In genomic region chr11:104843150-104843837, GRCh38 we compare ENCODE assay signal across 22 cellular contexts. TPM values are rescaled to one million over a fixed set of nuclear protein-coding genes. Genes with fewer than 3 reads are reported as not detected.
A peak's percentile ranks its signal among the peaks of the same experiment; 100 is the strongest.
DNase-seq lines count a peak whose midpoint lies in the region; ATAC-seq and FAIRE-seq lines count a peak whose summit lies in the region.
"Had no signal": no experiment of that assay in that cellular context is flagged by ENCODE, and none has a peak within 500 bp of the region (broad histone marks: within the 10 kb centered on the region; RNA-seq: fewer than 3 reads in every experiment).

No MANE protein-coding gene starts in this region.

- H3K4me3 Mint-ChIP-seq in activated CD4-positive, alpha-beta memory T cell treated with anti-CD3 and anti-CD28 coated beads, Interleukin-2, amount 10 ng/mL, durations not matched to agents 7 days and 5 days, result no peak overlapping the region
- H3K4me3 Mint-ChIP-seq: CD4-positive, CD25-positive, alpha-beta regulatory T cell; T-helper 1 cell treated with Interleukin-12 subunit alpha and Interleukin-12 subunit beta and Interleukin-4 antibody, amounts not matched to agents 30 μg/mL and 1 μg/mL, for 36 hours had no signal

- POLR2A ChIA-PET in activated CD4-positive, alpha-beta memory T cell treated with anti-CD3 and anti-CD28 coated beads, Interleukin-2, amount 10 ng/mL, durations not matched to agents 7 days and 5 days (lab: Charles Lee), result no interaction called here

- peak; percentile 55 for FAIRE-seq in small intestine (lab: Jason Lieb, UNC)
- FAIRE-seq: HepG2 had no signal

- 79 to 85% (median 84%) methylated on average over 4 of the region's 4 CpGs for WGBS in small intestine, 3 donors

- intact Hi-C loops in left colon (cut with DNase I, micrococcal nuclease), result no loop called here

- no peaks in the 10 kb centered on the region for H3K4me1 Mint-ChIP-seq in activated CD4-positive, alpha-beta memory T cell treated with anti-CD3 and anti-CD28 coated beads, Interleukin-2, amount 10 ng/mL, durations not matched to agents 7 days and 5 days

- no peaks in the 10 kb centered on the region for H3K4me1 ChIP-seq in small intestine (ENCODE audit: control insufficient read depth in 2 of 2, insufficient read depth in 1 of 2, low read depth in 1 of 2, low read length in 1 of 2)

- no peaks in the 10 kb centered on the region for H3K27me3 Mint-ChIP-seq in activated CD4-positive, alpha-beta memory T cell treated with anti-CD3 and anti-CD28 coated beads, Interleukin-2, amount 10 ng/mL, durations not matched to agents 7 days and 5 days

- DNase-seq in MV-4-11 (lab: John Stamatoyannopoulos, UW), result peak; percentile 80
- DNase-seq in small intestine, result no peak
- no peak for DNase-seq in activated CD4-positive, alpha-beta memory T cell treated with anti-CD3 and anti-CD28 coated beads, Interleukin-2, amount 10 ng/mL, durations not matched to agents 7 days and 5 days
- DNase-seq in ecto neural progenitor cell (ENCODE audit: low spot score), result no peak
- no peak for DNase-seq in left colon
- no peak for DNase-seq in Kasumi-1 (lab: John Stamatoyannopoulos, UW)
- DNase-seq: Calu3; CD4-positive, CD25-positive, alpha-beta regulatory T cell; GOT3; KG1; NCI-H1105; NCI-H1694 treated with DMSO at 0.1 percent for 48 hours; NCI-H2107; NCI-H2227 treated with DMSO at 0.1 percent for 48 hours; NCI-H524; SHP77 had no signal

- peaks cover 7% of the 10 kb centered on the region for H3K36me3 Mint-ChIP-seq in activated CD4-positive, alpha-beta memory T cell treated with anti-CD3 and anti-CD28 coated beads, Interleukin-2, amount 10 ng/mL, durations not matched to agents 7 days and 5 days (ENCODE audit: low read depth)

- CTCF ChIA-PET in activated CD4-positive, alpha-beta memory T cell treated with anti-CD3 and anti-CD28 coated beads, Interleukin-2, amount 10 ng/mL, durations not matched to agents 7 days and 5 days (lab: Charles Lee), result no interaction called here

- H3K27me3 ChIP-seq in small intestine (ENCODE audit: control insufficient read depth in 2 of 2, insufficient read depth in 2 of 2, low read length in 2 of 2), result no peaks in the 10 kb centered on the region

- H3K4me3 ChIP-seq in small intestine (ENCODE audit: low read depth in 1 of 2, low read length in 2 of 2), result no peak overlapping the region

- no peak overlapping the region for H3K27ac Mint-ChIP-seq in activated CD4-positive, alpha-beta memory T cell treated with anti-CD3 and anti-CD28 coated beads, Interleukin-2, amount 10 ng/mL, durations not matched to agents 7 days and 5 days
- H3K27ac Mint-ChIP-seq: CD4-positive, CD25-positive, alpha-beta regulatory T cell; T-helper 1 cell treated with Interleukin-12 subunit alpha and Interleukin-12 subunit beta and Interleukin-4 antibody, amounts not matched to agents 30 μg/mL and 1 μg/mL, for 36 hours had no signal

- no peaks in the 10 kb centered on the region for H3K36me3 ChIP-seq in small intestine (ENCODE audit: control insufficient read depth in 2 of 2, insufficient read depth in 2 of 2, low read length in 2 of 2)

- H3K27ac ChIP-seq in small intestine (ENCODE audit: low read depth in 1 of 2, low read length in 1 of 2), result no peak overlapping the region

- ATAC-seq in GM18502 (IDR thresholded peaks at IDR 0.05; ENCODE audit: poor library complexity, unreplicated experiment) (peak; percentile 59), GM19397 (IDR thresholded peaks at IDR 0.05; ENCODE audit: unreplicated experiment) (peak; percentile 53), left colon (no peak)
- ATAC-seq: HepG2 had no signal

- H3K9me3 ChIP-seq in small intestine (ENCODE audit: control insufficient read depth, low read depth), result no peaks in the 10 kb centered on the region

- H3K9me3 Mint-ChIP-seq in activated CD4-positive, alpha-beta memory T cell treated with anti-CD3 and anti-CD28 coated beads, Interleukin-2, amount 10 ng/mL, durations not matched to agents 7 days and 5 days, result peaks cover 5% of the 10 kb centered on the region

RNA-seq across cellular contexts. Expression of gene CASP12, which starts 55.0 kb away (rescaled TPM):
- polyA plus RNA-seq in small intestine, result under 1 TPM in 1 of 3 donors, not detected in 2; 0.18 TPM
- under 1 TPM; 0.50 to 0.83 TPM for total RNA-seq in activated CD4-positive, alpha-beta memory T cell treated with anti-CD3 and anti-CD28 coated beads, Interleukin-2, amount 10 ng/mL, durations not matched to agents 7 days and 5 days
- under 1 TPM in 1 of 2 donors, not detected in 1; 0.34 TPM for total RNA-seq in left colon
- total RNA-seq: Calu3, G401, HepG2, OCI-LY7 had no signal
- polyA plus RNA-seq: HepG2 had no signal
